Comparison of ENCODE assay signal across 20 cellular contexts in genomic region chr7:30090111-30090510, GRCh38. TPM values are rescaled to one million over a fixed set of nuclear protein-coding genes. Genes with fewer than 3 reads are reported as not detected.
A peak's percentile ranks its signal among the peaks of the same experiment; 100 is the strongest.
DNase-seq lines count a peak whose midpoint lies in the region; ATAC-seq, FAIRE-seq and TF ChIP-seq lines count a peak whose summit lies in the region.
"Had no signal": no experiment of that assay in that cellular context is flagged by ENCODE, and none has a peak within 500 bp of the region (broad histone marks: within the 10 kb centered on the region; RNA-seq: fewer than 3 reads in every experiment).

No MANE protein-coding gene starts in this region.

- H2AK5ac ChIP-seq in mesenchymal stem cell (ENCODE audit: low read length, severe bottlenecking) = no peak overlapping the region

- H3K4me1 ChIP-seq in PC-9 (replicated peaks; ENCODE audit: insufficient read depth) (peaks cover 16% of the 10 kb centered on the region), K562 (replicated peaks in 1 of 2; ENCODE audit: control insufficient read depth in 2 of 2, insufficient read depth in 2 of 2, low read length in 2 of 2) (no peaks in the 10 kb centered on the region), endothelial cell of umbilical vein (ENCODE audit: control insufficient read depth, extremely low read depth, insufficient read depth, low read length) (peaks cover 11% of the 10 kb centered on the region), mesenchymal stem cell (ENCODE audit: control insufficient read depth, insufficient read depth, low read depth, low read length) (peaks cover 3% of the 10 kb centered on the region)
- H3K4me1 ChIP-seq: BE2C had no signal

- H3K27me3 ChIP-seq in PC-9 (ENCODE audit: insufficient read depth, low read depth) = no peaks in the 10 kb centered on the region
- no peaks in the 10 kb centered on the region for H3K27me3 ChIP-seq in K562 (ENCODE audit: control insufficient read depth in 2 of 2, insufficient read depth in 2 of 2, low read length in 2 of 2)
- H3K27me3 ChIP-seq in endothelial cell of umbilical vein (ENCODE audit: control insufficient read depth in 2 of 2, insufficient read depth in 2 of 2, low read length in 2 of 2) = no peaks in the 10 kb centered on the region
- H3K27me3 ChIP-seq in mesenchymal stem cell (ENCODE audit: control insufficient read depth in 1 of 2, insufficient read depth in 1 of 2, low read length in 2 of 2) = no peaks in the 10 kb centered on the region
- H3K27me3 ChIP-seq: BE2C had no signal

- H3K4ac ChIP-seq in mesenchymal stem cell (ENCODE audit: low read depth in 1 of 2, low read length in 2 of 2) = no peak overlapping the region

- H3K9me3 ChIP-seq in PC-9 (ENCODE audit: insufficient read depth, low read depth) (no peaks in the 10 kb centered on the region), K562 (replicated peaks; ENCODE audit: control insufficient read depth, insufficient read depth, low read depth, low read length) (no peaks in the 10 kb centered on the region), endothelial cell of umbilical vein (replicated peaks; ENCODE audit: control insufficient read depth, insufficient read depth, low read length) (no peaks in the 10 kb centered on the region), mesenchymal stem cell (ENCODE audit: control insufficient read depth, low read length) (no peaks in the 10 kb centered on the region)
- H3K9me3 ChIP-seq: BE2C had no signal

- TF ChIP-seq CTCF in PC-9 (conservative IDR thresholded peaks at IDR 0.05) (no peak), K562 (IDR thresholded peaks at IDR 0.05 in 2 of 3, conservative IDR thresholded peaks at IDR 0.05 in 1 of 3; ENCODE audit: insufficient read depth in 2 of 3, low read depth in 1 of 3, low read length in 3 of 3) (no peak), endothelial cell of umbilical vein (IDR thresholded peaks at IDR 0.05; ENCODE audit: extremely low read depth in 1 of 2, insufficient read depth in 1 of 2, low read depth in 1 of 2, low read length in 2 of 2) (no peak)

- TF ChIP-seq POLR2A in K562 (conservative IDR thresholded peaks at IDR 0.05) (no peak), endothelial cell of umbilical vein (IDR thresholded peaks at IDR 0.05; ENCODE audit: low read depth, low read length) (no peak)

- H3K4me3 ChIP-seq in PC-9 = no peak overlapping the region
- H3K4me3 ChIP-seq in K562 = no peak overlapping the region
- no peak overlapping the region for H3K4me3 ChIP-seq in endothelial cell of umbilical vein (replicated peaks in 1 of 3; ENCODE audit: insufficient read depth in 1 of 3, low read depth in 1 of 3, low read length in 3 of 3)
- H3K4me3 ChIP-seq in mesenchymal stem cell (ENCODE audit: insufficient read depth in 1 of 2, low read depth in 1 of 2, low read length in 2 of 2) = no peak overlapping the region

- FAIRE-seq in K562 (lab: Jason Lieb, UNC) = peak; percentile 56
- FAIRE-seq in endothelial cell of umbilical vein (lab: Jason Lieb, UNC) = peak; percentile 69
- FAIRE-seq: A204.1, GM12891, H1, HepG2 had no signal

- peaks cover 3% of the 10 kb centered on the region for H3K79me1 ChIP-seq in mesenchymal stem cell (replicated peaks; ENCODE audit: low read length, poor library complexity, severe bottlenecking)

- no peaks in the 10 kb centered on the region for H3K9me2 ChIP-seq in PC-9 (ENCODE audit: insufficient read depth)

- H3K27ac ChIP-seq in PC-9 = 0 out of 2 replicates have a peak overlapping the region, but pooled peaks have one; percentile 6
- H3K27ac ChIP-seq in K562 (ENCODE audit: extremely low read depth, low read depth, low read length) = no peak overlapping the region
- H3K27ac ChIP-seq in endothelial cell of umbilical vein (ENCODE audit: insufficient read depth, low read depth, low read length) = no peak overlapping the region
- no peak overlapping the region for H3K27ac ChIP-seq in mesenchymal stem cell (ENCODE audit: low read length, poor library complexity, severe bottlenecking)

- DNase-seq in PC-9 = no peak
- no peak for DNase-seq in K562 (ENCODE audit: extremely low read depth in 1 of 4, low spot score in 3 of 4)
- peak; percentile 69 for DNase-seq in endothelial cell of umbilical vein (ENCODE audit: low read depth, low spot score)
- DNase-seq in mesenchymal stem cell = no peak
- no peak for DNase-seq in RPMI8226
- no peak for DNase-seq in NCI-H748 treated with DMSO at 0.1 percent for 48 hours (lab: John Stamatoyannopoulos, UW)
- no peak for DNase-seq in iPS-NIHi11 (ENCODE audit: low spot score)
- DNase-seq: ACHN; BE2C; C1 segment of cervical spinal cord; CD4-positive, CD25-positive, alpha-beta regulatory T cell; CD8-positive, alpha-beta memory T cell; COR-L47; H9; KG1 had no signal

- no peak overlapping the region for H2BK5ac ChIP-seq in mesenchymal stem cell (ENCODE audit: low read depth, low read length, poor library complexity, severe bottlenecking)

- POLR2A ChIA-PET in PC-9 (lab: Charles Lee; ENCODE audit: unreplicated experiment) (no interaction called here), K562 (lab: Yijun Ruan, JAX) (no interaction called here), endothelial cell of umbilical vein (lab: Charles Lee) (no interaction called here)

- H3K79me2 ChIP-seq in PC-9 (ENCODE audit: low read depth) (no peaks in the 10 kb centered on the region), K562 (ENCODE audit: control insufficient read depth, insufficient read depth, low read length) (no peaks in the 10 kb centered on the region), endothelial cell of umbilical vein (ENCODE audit: control insufficient read depth, insufficient read depth, low read length) (no peaks in the 10 kb centered on the region)

- H3K14ac ChIP-seq in mesenchymal stem cell (ENCODE audit: low read length in 2 of 2) = no peak overlapping the region

- H3K9ac ChIP-seq in K562 (ENCODE audit: insufficient read depth in 1 of 2, low read depth in 2 of 2, low read length in 2 of 2) (no peak overlapping the region), endothelial cell of umbilical vein (replicated peaks; ENCODE audit: extremely low read depth, insufficient read depth, low read length) (no peak overlapping the region), mesenchymal stem cell (ENCODE audit: low read length) (peak overlapping the region; percentile 10)

- no peak overlapping the region for H4K91ac ChIP-seq in mesenchymal stem cell (ENCODE audit: low read length)

- no TSS peak for BruUV-seq in PC-9 (replicated peaks; lab: Mats Ljungman, UMichigan)
- BruUV-seq in K562 (replicated peaks; lab: Mats Ljungman, UMichigan) = no TSS peak
- BruUV-seq in endothelial cell of umbilical vein (replicated peaks; lab: Mats Ljungman, UMichigan) = no TSS peak

- H3K18ac ChIP-seq in mesenchymal stem cell (ENCODE audit: low read depth in 1 of 2, low read length in 2 of 2) = no peak overlapping the region

- H4K8ac ChIP-seq in mesenchymal stem cell (ENCODE audit: low read length) = no peak overlapping the region

- H2AFZ ChIP-seq in PC-9 (no peak overlapping the region), K562 (ENCODE audit: low read depth, low read length) (no peak overlapping the region), endothelial cell of umbilical vein (ENCODE audit: low read depth, low read length) (no peak overlapping the region), mesenchymal stem cell (ENCODE audit: low read depth, low read length) (no peak overlapping the region)

- H4K20me1 ChIP-seq in PC-9 (ENCODE audit: insufficient read depth) (no peaks in the 10 kb centered on the region), K562 (replicated peaks; ENCODE audit: control insufficient read depth, insufficient read depth, low read length) (no peaks in the 10 kb centered on the region), endothelial cell of umbilical vein (replicated peaks; ENCODE audit: control insufficient read depth, extremely low read depth, insufficient read depth, low read length) (no peaks in the 10 kb centered on the region)

- H2BK120ac ChIP-seq in mesenchymal stem cell (ENCODE audit: low read depth, low read length) = no peak overlapping the region

- no peaks in the 10 kb centered on the region for H3F3A ChIP-seq in PC-9 (ENCODE audit: insufficient read depth, low read depth)

- no peak for TF ChIP-seq RAD21 in K562 (CRISPR knock-in tag; conservative IDR thresholded peaks at IDR 0.05 in 1 of 2, IDR thresholded peaks at IDR 0.05 in 1 of 2)

- in situ Hi-C loops in K562 (cut with MboI) = no loop called here

- intact Hi-C loops in PC-9 (cut with micrococcal nuclease; ENCODE audit: unreplicated experiment) (no loop called here), K562 (cut with micrococcal nuclease) (no loop called here), endothelial cell of umbilical vein (cut with micrococcal nuclease) (no loop called here)

- H3K4me2 ChIP-seq in PC-9 (no peak overlapping the region), K562 (ENCODE audit: insufficient read depth, low read length) (no peak overlapping the region), endothelial cell of umbilical vein (ENCODE audit: insufficient read depth, low read length) (peak overlapping the region; percentile 38), mesenchymal stem cell (ENCODE audit: low read length, poor library complexity, severe bottlenecking) (no peak overlapping the region)

- no peaks in the 10 kb centered on the region for H3K36me3 ChIP-seq in PC-9 (ENCODE audit: low read depth)
- no peaks in the 10 kb centered on the region for H3K36me3 ChIP-seq in K562 (ENCODE audit: control insufficient read depth, insufficient read depth, low read length)
- no peaks in the 10 kb centered on the region for H3K36me3 ChIP-seq in endothelial cell of umbilical vein (ENCODE audit: control insufficient read depth in 2 of 2, extremely low read depth in 1 of 2, insufficient read depth in 2 of 2, low read length in 2 of 2)
- no peaks in the 10 kb centered on the region for H3K36me3 ChIP-seq in mesenchymal stem cell (ENCODE audit: control insufficient read depth in 1 of 2, insufficient read depth in 2 of 2, low read depth in 1 of 2, low read length in 2 of 2)
- H3K36me3 ChIP-seq: BE2C had no signal

- H2BK15ac ChIP-seq in mesenchymal stem cell (ENCODE audit: low read depth, poor library complexity, severe bottlenecking) = no peak overlapping the region

- TF ChIP-seq EP300 in K562 (IDR thresholded peaks at IDR 0.05; ENCODE audit: low read length) = no peak

- CTCF ChIA-PET in PC-9 (lab: Charles Lee) (no interaction called here), K562 (lab: Yijun Ruan, JAX; ENCODE audit: low intra/inter-chr PET ratio) (no interaction called here), endothelial cell of umbilical vein (lab: Charles Lee) (no interaction called here)

- H3K23ac ChIP-seq in mesenchymal stem cell (ENCODE audit: low read length in 2 of 2) = no peak overlapping the region

- H3K9me1 ChIP-seq in K562 (ENCODE audit: control insufficient read depth, insufficient read depth, low read length) (no peaks in the 10 kb centered on the region), endothelial cell of umbilical vein (replicated peaks; ENCODE audit: control insufficient read depth, extremely low read depth, insufficient read depth, low read length) (no peaks in the 10 kb centered on the region)

- no peak for ATAC-seq in K562
- no peak for ATAC-seq in HG02870 (IDR thresholded peaks at IDR 0.05; ENCODE audit: unreplicated experiment)
- ATAC-seq: HepG2 had no signal

- H2BK12ac ChIP-seq in mesenchymal stem cell (ENCODE audit: low read length in 2 of 2) = no peak overlapping the region

- 30% methylated on average over 3 of the region's 3 CpGs for WGBS in K562 (ENCODE audit: insufficient coverage, low coverage, missing lambda C conversion rate)
- WGBS in mesenchymal stem cell = no CpG with 5 or more reads among the region's 3 CpGs

- dilution Hi-C loops in endothelial cell of umbilical vein (cut with MboI; ENCODE audit: extremely low pct_ligation_motif_present, low sequenced_read_pairs) = no loop called here

RNA-seq across cellular contexts. Expression of gene MTURN, which starts 44.7 kb away (rescaled TPM):
- 21.6 and 23.1 TPM in 2 replicates for total RNA-seq in PC-9 (2021)
- 10.7 and 25.4 TPM in 2 replicates for total RNA-seq in K562 (2011; cell fraction: chromatin; rRNA removed; ENCODE audit: low replicate concordance)
- 8.7 and 10.9 TPM in 2 replicates for total RNA-seq in K562 (2011; cell fraction: nucleolus; rRNA removed)
- 20.8 and 31.9 TPM in 2 replicates for total RNA-seq in K562 (2011; cell fraction: nucleoplasm; rRNA removed)
- total RNA-seq in K562 (2014; rRNA removed) = 8.8 and 10.0 TPM in 2 replicates
- 6.4 and 7.8 TPM in 2 replicates for total RNA-seq in K562 (2014; rRNA removed; fragmentation: Illumina TruSeq; extraction: Trizol)
- total RNA-seq in K562 (2015; rRNA removed; fragmentation: Illumina TruSeq; extraction: Trizol) = 1.4 and 1.6 TPM in 2 replicates
- 5.0 and 7.7 TPM in 2 replicates for total RNA-seq in K562 (2021)
- 9.2 and 14.8 TPM in 2 replicates for polyA plus RNA-seq in K562 (2011; rRNA removed)
- 5.6 and 7.0 TPM in 2 replicates for polyA plus RNA-seq in K562 (2011; cell fraction: cytosol; rRNA removed)
- 23.8 and 26.1 TPM in 2 replicates for polyA plus RNA-seq in K562 (2011; cell fraction: nucleus; rRNA removed)
- 3.4 and 5.4 TPM in 2 replicates for polyA plus RNA-seq in K562 (2012)
- polyA plus RNA-seq in K562 (2014; fragmentation: Illumina TruSeq; extraction: Trizol) = 5.3 TPM in 2 replicates
- 1 to 10 TPM in 1 of 2 experiments, under 1 TPM in 1; 0.94 to 1.0 TPM for polyA plus RNA-seq in K562 (2014; fragmentation: Nextera tagmentation; extraction: Ambion mirVana)
- 6.5 and 8.0 TPM in 2 replicates for polyA plus RNA-seq in K562 (2014; rRNA removed)
- 9.0 and 14.6 TPM in 2 replicates for polyA minus RNA-seq in K562 (2011; rRNA and poly(A)+ RNA removed)
- polyA minus RNA-seq in K562 (2011; cell fraction: cytosol; rRNA and poly(A)+ RNA removed) = 1.7 and 6.6 TPM in 2 replicates
- 7.0 and 9.3 TPM in 2 replicates for polyA minus RNA-seq in K562 (2011; cell fraction: nucleus; rRNA and poly(A)+ RNA removed)
- total RNA-seq in endothelial cell of umbilical vein = 4.8 and 6.6 TPM in 2 replicates
- 3.9 and 4.9 TPM in 2 replicates for polyA plus RNA-seq in endothelial cell of umbilical vein
- polyA plus RNA-seq in endothelial cell of umbilical vein (2011; cell fraction: cytosol; rRNA removed) = 3.9 and 4.2 TPM in 2 replicates
- polyA plus RNA-seq in endothelial cell of umbilical vein (2011; cell fraction: nucleus; rRNA removed) = 10.3 and 10.4 TPM in 2 replicates
- polyA plus RNA-seq in endothelial cell of umbilical vein (2012) = 5.2 and 6.7 TPM in 2 replicates
- 6.0 and 8.3 TPM in 2 replicates for polyA minus RNA-seq in endothelial cell of umbilical vein
- 2.6 TPM for polyA minus RNA-seq in endothelial cell of umbilical vein (2011; cell fraction: cytosol; rRNA and poly(A)+ RNA removed)
- 7.0 and 7.9 TPM in 2 replicates for polyA minus RNA-seq in endothelial cell of umbilical vein (2011; cell fraction: nucleus; rRNA and poly(A)+ RNA removed)
- 2.0 TPM for polyA plus RNA-seq in mesenchymal stem cell (2013, experiment 1 of 2)
- 2.1 TPM for polyA plus RNA-seq in mesenchymal stem cell (2013, experiment 2 of 2)
